In the genomic region with DNA sequence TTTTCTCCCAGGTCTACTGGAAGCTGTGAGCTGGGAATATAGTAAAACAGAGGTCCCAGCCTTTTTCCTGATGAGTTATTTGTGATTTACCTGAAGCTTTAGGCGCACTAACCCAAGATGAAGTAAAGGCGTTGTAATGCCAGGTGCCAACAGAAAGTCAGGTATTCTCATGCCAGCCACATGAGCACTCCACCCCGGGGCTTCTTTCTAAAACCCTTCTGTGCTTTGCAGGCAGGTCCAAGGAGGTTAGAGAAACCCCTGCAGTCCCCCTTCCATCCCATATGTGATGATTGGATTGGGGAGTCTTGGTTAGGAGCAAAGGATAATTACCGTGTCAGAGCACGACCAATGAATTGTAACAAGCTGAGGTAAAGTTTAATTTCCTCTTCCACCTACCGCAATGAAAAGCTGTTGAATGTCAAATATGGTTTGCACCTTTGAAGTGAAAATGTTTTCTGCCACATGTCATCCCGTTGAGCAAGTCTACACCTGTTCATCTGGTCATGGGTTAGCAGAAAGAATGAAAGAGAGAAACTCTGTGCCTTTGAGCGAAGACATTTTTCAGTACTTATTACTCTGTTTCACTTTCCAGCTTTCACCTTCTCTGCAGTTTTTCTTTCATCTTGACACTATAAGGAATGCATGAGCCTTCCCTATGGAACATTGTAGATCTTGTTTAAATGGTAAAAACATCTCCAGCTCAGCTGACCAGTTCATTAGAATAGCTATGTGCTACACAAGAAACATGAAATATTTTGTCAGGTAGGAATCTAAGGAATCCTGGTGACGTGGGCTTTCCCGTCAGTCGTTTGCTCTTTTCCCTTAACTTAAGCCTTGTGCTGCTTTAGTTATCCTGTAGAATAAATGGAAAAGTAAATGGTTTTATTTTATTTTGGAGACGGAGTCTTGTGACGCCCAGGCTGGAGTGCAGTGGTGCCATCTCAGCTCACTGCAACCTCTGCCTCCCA, we compare ENCODE assay signal across 11 cellular contexts. TPM values are rescaled to one million over a fixed set of nuclear protein-coding genes. Genes with fewer than 3 reads are reported as not detected.
DNase-seq lines count a peak whose midpoint lies in the region; ATAC-seq and TF ChIP-seq lines count a peak whose summit lies in the region.
"Had no signal": no experiment of that assay in that cellular context is flagged by ENCODE, and none has a peak within 500 bp of the region (broad histone marks: within the 10 kb centered on the region; RNA-seq: fewer than 3 reads in every experiment).

No MANE protein-coding gene starts in this region.

- peak overlapping the region; percentile 59 for H3K27ac ChIP-seq in lower lobe of right lung
- H3K27ac ChIP-seq in CD8-positive, alpha-beta T cell (ENCODE audit: low read depth, low read length): no peak overlapping the region

- no peak overlapping the region for H3K27ac Mint-ChIP-seq in CD8-positive, alpha-beta T cell
- H3K27ac Mint-ChIP-seq: activated T-cell treated with anti-CD3 and anti-CD28 coated beads, Interleukin-2, amount 50 U/mL, for 24 hours had no signal

- TF ChIP-seq CTCF in lower lobe of right lung (IDR thresholded peaks at IDR 0.05): no peak
- TF ChIP-seq CTCF in CD8-positive, alpha-beta T cell (IDR thresholded peaks at IDR 0.05): no peak

- ATAC-seq in HG02623 (IDR thresholded peaks at IDR 0.05; ENCODE audit: unreplicated experiment) (peak; percentile 57), lower lobe of right lung (peak; percentile 34 to 77)
- no peak for ATAC-seq in CD8-positive, alpha-beta T cell
- ATAC-seq: Panc1 had no signal

- no peaks in the 10 kb centered on the region for H3K36me3 ChIP-seq in lower lobe of right lung
- no peaks in the 10 kb centered on the region for H3K36me3 ChIP-seq in CD8-positive, alpha-beta T cell (ENCODE audit: insufficient read depth, low read length)

- H3K9me3 ChIP-seq in lower lobe of right lung: no peaks in the 10 kb centered on the region
- H3K9me3 ChIP-seq in CD8-positive, alpha-beta T cell (ENCODE audit: low read length): no peaks in the 10 kb centered on the region

- no peaks in the 10 kb centered on the region for H3K36me3 Mint-ChIP-seq in CD8-positive, alpha-beta T cell

- peaks cover 4% of the 10 kb centered on the region for H3K27me3 Mint-ChIP-seq in CD8-positive, alpha-beta T cell (ENCODE audit: low read depth)

- CTCF ChIA-PET in CD8-positive, alpha-beta T cell (lab: Charles Lee): no interaction called here

- DNase-seq in ELR (ENCODE audit: low read depth): peak; percentile 23
- peak; percentile 71 for DNase-seq in SW480 (ENCODE audit: low spot score)
- DNase-seq in lower lobe of right lung: no peak
- no peak for DNase-seq in CD8-positive, alpha-beta T cell
- no peak for DNase-seq in HuH-7.5 (ENCODE audit: low spot score)
- DNase-seq in stimulated activated naive CD4-positive, alpha-beta T cell treated with Interleukin-2 at 50 U/mL for 16 hours (lab: John Stamatoyannopoulos, UW): no peak
- DNase-seq in CD1c-positive myeloid dendritic cell (ENCODE audit: extremely low spot score): no peak
- DNase-seq: activated T-cell treated with anti-CD3 and anti-CD28 coated beads, Interleukin-2, amount 50 U/mL, for 24 hours; NCI-H2081 treated with DMSO at 0.1 percent for 48 hours had no signal

- H3K4me1 ChIP-seq in lower lobe of right lung: peaks cover 21% of the 10 kb centered on the region
- H3K4me1 ChIP-seq in CD8-positive, alpha-beta T cell (ENCODE audit: insufficient read depth, low read length): no peaks in the 10 kb centered on the region

- no peak overlapping the region for H3K4me3 ChIP-seq in lower lobe of right lung
- no peak overlapping the region for H3K4me3 ChIP-seq in CD8-positive, alpha-beta T cell (ENCODE audit: low read depth, low read length)

- H3K9me3 Mint-ChIP-seq in CD8-positive, alpha-beta T cell: no peaks in the 10 kb centered on the region
- H3K9me3 Mint-ChIP-seq: activated T-cell treated with anti-CD3 and anti-CD28 coated beads, Interleukin-2, amount 50 U/mL, for 24 hours had no signal

- POLR2A ChIA-PET in CD8-positive, alpha-beta T cell (lab: Charles Lee): no interaction called here

- H3K27me3 ChIP-seq in lower lobe of right lung (ENCODE audit: low read depth): no peaks in the 10 kb centered on the region
- no peaks in the 10 kb centered on the region for H3K27me3 ChIP-seq in CD8-positive, alpha-beta T cell (ENCODE audit: insufficient read depth, low read length)

- intact Hi-C loops in lower lobe of right lung (cut with DNase I): no loop called here
- intact Hi-C loops in CD8-positive, alpha-beta T cell (cut with DNase I, micrococcal nuclease): no loop called here

- no peak overlapping the region for H3K4me3 Mint-ChIP-seq in CD8-positive, alpha-beta T cell
- H3K4me3 Mint-ChIP-seq: activated T-cell treated with anti-CD3 and anti-CD28 coated beads, Interleukin-2, amount 50 U/mL, for 24 hours had no signal

- H3K4me1 Mint-ChIP-seq in CD8-positive, alpha-beta T cell (ENCODE audit: low read depth): no peaks in the 10 kb centered on the region

RNA-seq across cellular contexts. Expression of gene SCHIP1, which starts 55.6 kb away (rescaled TPM):
- total RNA-seq in lower lobe of right lung: 12.7 TPM
- not detected for total RNA-seq in CD8-positive, alpha-beta T cell

Comparison
In these comparisons a context has a peak if more than half of its experiments do, and no peak if none do; other contexts are left out.
1. DNase-seq: peak in ELR (single experiment) and SW480 (single experiment); none in lower lobe of right lung (single experiment), CD8-positive, alpha-beta T cell (0 of 7), HuH-7.5 (single experiment), stimulated activated naive CD4-positive, alpha-beta T cell treated with Interleukin-2 at 50 U/mL for 16 hours (single experiment) and CD1c-positive myeloid dendritic cell (single experiment).
2. RNA of gene SCHIP1, which starts 55.6 kb away (total RNA-seq): 12.7 TPM in lower lobe of right lung (single experiment); not detected in CD8-positive, alpha-beta T cell; every median in the first group is over 10 times any median in the second.